1 cellular context compared by ENCODE assay signal in the genomic region with DNA sequence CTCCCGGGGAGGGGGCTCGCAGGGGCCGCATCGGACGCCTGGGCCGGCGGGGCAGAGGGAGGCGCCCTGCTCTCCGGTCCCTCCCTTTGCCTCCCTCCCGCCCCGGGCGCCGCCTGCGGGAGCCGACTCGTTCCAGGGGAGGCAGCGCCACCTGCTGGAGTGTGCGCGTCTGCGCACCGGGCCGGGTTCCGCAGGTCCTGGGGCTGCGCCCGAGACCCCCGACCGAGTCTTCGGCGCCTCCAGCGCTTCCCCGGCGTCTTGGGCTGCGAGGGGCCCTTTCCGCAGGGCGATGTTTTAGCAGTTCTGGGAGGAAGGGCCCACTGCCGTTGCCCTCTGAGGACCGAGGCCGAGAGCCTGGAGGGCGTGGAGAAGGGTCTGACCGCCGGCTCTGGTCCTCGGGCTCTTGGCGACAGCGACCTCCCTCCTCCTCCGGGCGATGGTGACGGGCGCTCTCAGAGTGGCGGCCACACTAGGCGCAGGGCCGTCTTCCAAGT.
TF ChIP-seq lines count a peak whose summit lies in the region.

No MANE protein-coding gene starts in this region.

TF ChIP-seq in HEK293, 187 proteins besides CTCF, POLR2A, EP300 and RAD21 (continued from another document and continues in another):
- TF ChIP-seq ZNF23 (tag by site-specific recombination; IDR thresholded peaks at IDR 0.05; ENCODE audit: borderline replicate concordance) (no peak), ZNF248 (tag by site-specific recombination; IDR thresholded peaks at IDR 0.05) (no peak), ZNF501 (tag by site-specific recombination; IDR thresholded peaks at IDR 0.05) (no peak; the same call in 1 of the 2 replicates), ZNF266 (tag by site-specific recombination; IDR thresholded peaks at IDR 0.05; ENCODE audit: low read depth) (no peak), TCF7L2 (IDR thresholded peaks at IDR 0.05; ENCODE audit: borderline replicate concordance, low read depth, low read length) (no peak), SALL2 (tag by site-specific recombination; IDR thresholded peaks at IDR 0.05; ENCODE audit: borderline replicate concordance) (no peak), ZNF157 (tag by site-specific recombination; IDR thresholded peaks at IDR 0.05) (no peak), MZF1 (tag by site-specific recombination; IDR thresholded peaks at IDR 0.05; ENCODE audit: borderline replicate concordance) (no peak), KLF7 (tag by site-specific recombination; IDR thresholded peaks at IDR 0.05; ENCODE audit: borderline replicate concordance) (peak; percentile 46; the same call in 1 of the 2 replicates), ZNF174 (tag by site-specific recombination; IDR thresholded peaks at IDR 0.05) (no peak), ZFP41 (tag by site-specific recombination; IDR thresholded peaks at IDR 0.05; ENCODE audit: borderline replicate concordance) (no peak), ZNF768 (tag by site-specific recombination; IDR thresholded peaks at IDR 0.05) (no peak), ZXDB (tag by site-specific recombination; IDR thresholded peaks at IDR 0.05) (no peak), ZNF776 (tag by site-specific recombination; IDR thresholded peaks at IDR 0.05; ENCODE audit: borderline replicate concordance) (no peak), ZNF701 (tag by site-specific recombination; IDR thresholded peaks at IDR 0.05) (no peak), ZSCAN23 (tag by site-specific recombination; IDR thresholded peaks at IDR 0.05) (no peak), ZNF624 (tag by site-specific recombination; IDR thresholded peaks at IDR 0.05) (no peak), ZNF341 (tag by site-specific recombination; IDR thresholded peaks at IDR 0.05; ENCODE audit: low read depth) (peak; percentile 68), ZBTB7A (tag by site-specific recombination; IDR thresholded peaks at IDR 0.05; ENCODE audit: low read depth) (no peak; the same call in 1 of the 2 replicates), ZNF555 (tag by site-specific recombination; conservative IDR thresholded peaks at IDR 0.05) (no peak), ZNF843 (tag by site-specific recombination; IDR thresholded peaks at IDR 0.05) (no peak), SP7 (tag by site-specific recombination; IDR thresholded peaks at IDR 0.05) (peak; percentile 51; the same call in 1 of the 2 replicates), ZNF600 (tag by site-specific recombination; IDR thresholded peaks at IDR 0.05) (peak; percentile 72), ZNF223 (tag by site-specific recombination; IDR thresholded peaks at IDR 0.05) (no peak), ZNF24 (tag by site-specific recombination; IDR thresholded peaks at IDR 0.05) (no peak), SCRT1 (tag by site-specific recombination; IDR thresholded peaks at IDR 0.05; ENCODE audit: borderline replicate concordance) (no peak), ZNF433 (tag by site-specific recombination; IDR thresholded peaks at IDR 0.05; ENCODE audit: low read depth) (no peak), FEZF1 (tag by site-specific recombination; IDR thresholded peaks at IDR 0.05) (no peak), KLF8 (tag by site-specific recombination; IDR thresholded peaks at IDR 0.05) (peak; percentile 85; the same call in 1 of the 2 replicates), ZNF169 (tag by site-specific recombination; IDR thresholded peaks at IDR 0.05) (no peak), ZNF560 (tag by site-specific recombination; IDR thresholded peaks at IDR 0.05; ENCODE audit: borderline replicate concordance) (no peak), SP3 (tag by site-specific recombination; IDR thresholded peaks at IDR 0.05) (peak; percentile 57)
- TF ChIP-seq, protein P1, sequence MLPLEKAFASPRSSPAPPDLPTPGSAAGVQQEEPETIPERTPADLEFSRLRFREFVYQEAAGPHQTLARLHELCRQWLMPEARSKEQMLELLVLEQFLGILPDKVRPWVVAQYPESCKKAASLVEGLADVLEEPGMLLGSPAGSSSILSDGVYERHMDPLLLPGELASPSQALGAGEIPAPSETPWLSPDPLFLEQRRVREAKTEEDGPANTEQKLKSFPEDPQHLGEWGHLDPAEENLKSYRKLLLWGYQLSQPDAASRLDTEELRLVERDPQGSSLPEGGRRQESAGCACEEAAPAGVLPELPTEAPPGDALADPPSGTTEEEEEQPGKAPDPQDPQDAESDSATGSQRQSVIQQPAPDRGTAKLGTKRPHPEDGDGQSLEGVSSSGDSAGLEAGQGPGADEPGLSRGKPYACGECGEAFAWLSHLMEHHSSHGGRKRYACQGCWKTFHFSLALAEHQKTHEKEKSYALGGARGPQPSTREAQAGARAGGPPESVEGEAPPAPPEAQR (tag by site-specific recombination; IDR thresholded peaks at IDR 0.05), result no peak
- TF ChIP-seq, protein P2, sequence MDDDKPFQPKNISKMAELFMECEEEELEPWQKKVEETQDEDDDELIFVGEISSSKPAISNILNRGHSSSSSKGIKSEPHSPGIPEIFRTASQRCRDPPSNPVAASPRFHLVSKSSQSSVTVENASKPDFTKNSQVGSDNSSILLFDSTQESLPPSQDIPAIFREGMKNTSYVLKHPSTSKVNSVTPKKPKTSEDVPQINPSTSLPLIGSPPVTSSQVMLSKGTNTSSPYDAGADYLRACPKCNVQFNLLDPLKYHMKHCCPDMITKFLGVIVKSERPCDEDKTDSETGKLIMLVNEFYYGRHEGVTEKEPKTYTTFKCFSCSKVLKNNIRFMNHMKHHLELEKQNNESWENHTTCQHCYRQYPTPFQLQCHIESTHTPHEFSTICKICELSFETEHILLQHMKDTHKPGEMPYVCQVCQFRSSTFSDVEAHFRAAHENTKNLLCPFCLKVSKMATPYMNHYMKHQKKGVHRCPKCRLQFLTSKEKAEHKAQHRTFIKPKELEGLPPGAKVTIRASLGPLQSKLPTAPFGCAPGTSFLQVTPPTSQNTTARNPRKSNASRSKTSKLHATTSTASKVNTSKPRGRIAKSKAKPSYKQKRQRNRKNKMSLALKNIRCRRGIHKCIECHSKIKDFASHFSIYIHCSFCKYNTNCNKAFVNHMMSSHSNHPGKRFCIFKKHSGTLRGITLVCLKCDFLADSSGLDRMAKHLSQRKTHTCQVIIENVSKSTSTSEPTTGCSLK (tag by site-specific recombination; IDR thresholded peaks at IDR 0.05), result no peak
- TF ChIP-seq, protein P3, sequence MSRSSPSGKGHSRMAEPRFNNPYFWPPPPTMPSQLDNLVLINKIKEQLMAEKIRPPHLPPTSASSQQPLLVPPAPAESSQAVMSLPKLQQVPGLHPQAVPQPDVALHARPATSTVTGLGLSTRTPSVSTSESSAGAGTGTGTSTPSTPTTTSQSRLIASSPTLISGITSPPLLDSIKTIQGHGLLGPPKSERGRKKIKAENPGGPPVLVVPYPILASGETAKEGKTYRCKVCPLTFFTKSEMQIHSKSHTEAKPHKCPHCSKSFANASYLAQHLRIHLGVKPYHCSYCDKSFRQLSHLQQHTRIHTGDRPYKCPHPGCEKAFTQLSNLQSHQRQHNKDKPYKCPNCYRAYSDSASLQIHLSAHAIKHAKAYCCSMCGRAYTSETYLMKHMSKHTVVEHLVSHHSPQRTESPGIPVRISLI (tag by site-specific recombination; IDR thresholded peaks at IDR 0.05), result no peak
- TF ChIP-seq, protein P4, sequence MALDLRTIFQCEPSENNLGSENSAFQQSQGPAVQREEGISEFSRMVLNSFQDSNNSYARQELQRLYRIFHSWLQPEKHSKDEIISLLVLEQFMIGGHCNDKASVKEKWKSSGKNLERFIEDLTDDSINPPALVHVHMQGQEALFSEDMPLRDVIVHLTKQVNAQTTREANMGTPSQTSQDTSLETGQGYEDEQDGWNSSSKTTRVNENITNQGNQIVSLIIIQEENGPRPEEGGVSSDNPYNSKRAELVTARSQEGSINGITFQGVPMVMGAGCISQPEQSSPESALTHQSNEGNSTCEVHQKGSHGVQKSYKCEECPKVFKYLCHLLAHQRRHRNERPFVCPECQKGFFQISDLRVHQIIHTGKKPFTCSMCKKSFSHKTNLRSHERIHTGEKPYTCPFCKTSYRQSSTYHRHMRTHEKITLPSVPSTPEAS (tag by site-specific recombination; IDR thresholded peaks at IDR 0.05), result no peak
- TF ChIP-seq, protein P5, sequence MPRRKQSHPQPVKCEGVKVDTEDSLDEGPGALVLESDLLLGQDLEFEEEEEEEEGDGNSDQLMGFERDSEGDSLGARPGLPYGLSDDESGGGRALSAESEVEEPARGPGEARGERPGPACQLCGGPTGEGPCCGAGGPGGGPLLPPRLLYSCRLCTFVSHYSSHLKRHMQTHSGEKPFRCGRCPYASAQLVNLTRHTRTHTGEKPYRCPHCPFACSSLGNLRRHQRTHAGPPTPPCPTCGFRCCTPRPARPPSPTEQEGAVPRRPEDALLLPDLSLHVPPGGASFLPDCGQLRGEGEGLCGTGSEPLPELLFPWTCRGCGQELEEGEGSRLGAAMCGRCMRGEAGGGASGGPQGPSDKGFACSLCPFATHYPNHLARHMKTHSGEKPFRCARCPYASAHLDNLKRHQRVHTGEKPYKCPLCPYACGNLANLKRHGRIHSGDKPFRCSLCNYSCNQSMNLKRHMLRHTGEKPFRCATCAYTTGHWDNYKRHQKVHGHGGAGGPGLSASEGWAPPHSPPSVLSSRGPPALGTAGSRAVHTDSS (tag by site-specific recombination; IDR thresholded peaks at IDR 0.05), result no peak
- TF ChIP-seq, protein P6, sequence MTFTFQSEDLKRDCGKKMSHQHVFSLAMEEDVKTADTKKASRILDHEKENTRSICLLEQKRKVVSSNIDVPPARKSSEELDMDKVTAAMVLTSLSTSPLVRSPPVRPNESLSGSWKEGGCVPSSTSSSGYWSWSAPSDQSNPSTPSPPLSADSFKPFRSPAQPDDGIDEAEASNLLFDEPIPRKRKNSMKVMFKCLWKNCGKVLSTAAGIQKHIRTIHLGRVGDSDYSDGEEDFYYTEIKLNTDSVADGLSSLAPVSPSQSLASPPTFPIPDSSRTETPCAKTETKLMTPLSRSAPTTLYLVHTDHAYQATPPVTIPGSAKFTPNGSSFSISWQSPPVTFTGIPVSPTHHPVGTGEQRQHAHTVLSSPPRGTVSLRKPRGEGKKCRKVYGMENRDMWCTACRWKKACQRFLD (tag by site-specific recombination; IDR thresholded peaks at IDR 0.05), result no peak
- TF ChIP-seq, protein P7, sequence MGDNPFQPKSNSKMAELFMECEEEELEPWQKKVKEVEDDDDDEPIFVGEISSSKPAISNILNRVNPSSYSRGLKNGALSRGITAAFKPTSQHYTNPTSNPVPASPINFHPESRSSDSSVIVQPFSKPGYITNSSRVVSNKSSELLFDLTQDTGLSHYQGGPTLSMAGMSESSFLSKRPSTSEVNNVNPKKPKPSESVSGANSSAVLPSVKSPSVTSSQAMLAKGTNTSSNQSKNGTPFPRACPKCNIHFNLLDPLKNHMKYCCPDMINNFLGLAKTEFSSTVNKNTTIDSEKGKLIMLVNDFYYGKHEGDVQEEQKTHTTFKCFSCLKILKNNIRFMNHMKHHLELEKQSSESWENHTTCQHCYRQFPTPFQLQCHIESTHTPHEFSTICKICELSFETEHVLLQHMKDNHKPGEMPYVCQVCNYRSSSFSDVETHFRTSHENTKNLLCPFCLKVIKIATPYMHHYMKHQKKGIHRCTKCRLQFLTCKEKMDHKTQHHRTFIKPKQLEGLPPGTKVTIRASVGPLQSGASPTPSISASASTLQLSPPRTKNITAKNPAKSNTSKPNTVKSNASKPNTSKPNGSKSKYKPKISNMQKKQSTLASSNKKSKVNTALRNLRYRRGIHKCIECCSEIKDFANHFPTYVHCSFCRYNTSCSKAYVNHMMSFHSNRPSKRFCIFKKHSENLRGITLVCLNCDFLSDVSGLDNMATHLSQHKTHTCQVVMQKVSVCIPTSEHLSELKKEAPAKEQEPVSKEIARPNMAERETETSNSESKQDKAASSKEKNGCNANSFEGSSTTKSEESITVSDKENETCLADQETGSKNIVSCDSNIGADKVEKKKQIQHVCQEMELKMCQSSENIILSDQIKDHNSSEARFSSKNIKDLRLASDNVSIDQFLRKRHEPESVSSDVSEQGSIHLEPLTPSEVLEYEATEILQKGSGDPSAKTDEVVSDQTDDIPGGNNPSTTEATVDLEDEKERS (tag by site-specific recombination; IDR thresholded peaks at IDR 0.05), result no peak
- TF ChIP-seq, protein P8, sequence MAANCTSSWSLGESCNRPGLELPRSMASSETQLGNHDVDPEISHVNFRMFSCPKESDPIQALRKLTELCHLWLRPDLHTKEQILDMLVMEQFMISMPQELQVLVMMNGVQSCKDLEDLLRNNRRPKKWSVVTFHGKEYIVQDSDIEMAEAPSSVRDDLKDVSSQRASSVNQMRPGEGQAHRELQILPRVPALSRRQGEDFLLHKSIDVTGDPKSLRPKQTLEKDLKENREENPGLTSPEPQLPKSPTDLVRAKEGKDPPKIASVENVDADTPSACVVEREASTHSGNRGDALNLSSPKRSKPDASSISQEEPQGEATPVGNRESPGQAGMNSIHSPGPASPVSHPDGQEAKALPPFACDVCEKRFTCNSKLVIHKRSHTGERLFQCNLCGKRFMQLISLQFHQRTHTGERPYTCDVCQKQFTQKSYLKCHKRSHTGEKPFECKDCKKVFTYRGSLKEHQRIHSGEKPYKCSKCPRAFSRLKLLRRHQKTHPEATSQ (tag by site-specific recombination; IDR thresholded peaks at IDR 0.05), result no peak
- TF ChIP-seq, protein P9, sequence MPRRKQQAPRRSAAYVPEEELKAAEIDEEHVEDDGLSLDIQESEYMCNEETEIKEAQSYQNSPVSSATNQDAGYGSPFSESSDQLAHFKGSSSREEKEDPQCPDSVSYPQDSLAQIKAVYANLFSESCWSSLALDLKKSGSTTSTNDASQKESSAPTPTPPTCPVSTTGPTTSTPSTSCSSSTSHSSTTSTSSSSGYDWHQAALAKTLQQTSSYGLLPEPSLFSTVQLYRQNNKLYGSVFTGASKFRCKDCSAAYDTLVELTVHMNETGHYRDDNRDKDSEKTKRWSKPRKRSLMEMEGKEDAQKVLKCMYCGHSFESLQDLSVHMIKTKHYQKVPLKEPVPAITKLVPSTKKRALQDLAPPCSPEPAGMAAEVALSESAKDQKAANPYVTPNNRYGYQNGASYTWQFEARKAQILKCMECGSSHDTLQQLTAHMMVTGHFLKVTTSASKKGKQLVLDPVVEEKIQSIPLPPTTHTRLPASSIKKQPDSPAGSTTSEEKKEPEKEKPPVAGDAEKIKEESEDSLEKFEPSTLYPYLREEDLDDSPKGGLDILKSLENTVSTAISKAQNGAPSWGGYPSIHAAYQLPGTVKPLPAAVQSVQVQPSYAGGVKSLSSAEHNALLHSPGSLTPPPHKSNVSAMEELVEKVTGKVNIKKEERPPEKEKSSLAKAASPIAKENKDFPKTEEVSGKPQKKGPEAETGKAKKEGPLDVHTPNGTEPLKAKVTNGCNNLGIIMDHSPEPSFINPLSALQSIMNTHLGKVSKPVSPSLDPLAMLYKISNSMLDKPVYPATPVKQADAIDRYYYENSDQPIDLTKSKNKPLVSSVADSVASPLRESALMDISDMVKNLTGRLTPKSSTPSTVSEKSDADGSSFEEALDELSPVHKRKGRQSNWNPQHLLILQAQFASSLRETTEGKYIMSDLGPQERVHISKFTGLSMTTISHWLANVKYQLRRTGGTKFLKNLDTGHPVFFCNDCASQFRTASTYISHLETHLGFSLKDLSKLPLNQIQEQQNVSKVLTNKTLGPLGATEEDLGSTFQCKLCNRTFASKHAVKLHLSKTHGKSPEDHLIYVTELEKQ (tag by site-specific recombination; IDR thresholded peaks at IDR 0.05; ENCODE audit: borderline replicate concordance), result no peak
- TF ChIP-seq, protein P10, sequence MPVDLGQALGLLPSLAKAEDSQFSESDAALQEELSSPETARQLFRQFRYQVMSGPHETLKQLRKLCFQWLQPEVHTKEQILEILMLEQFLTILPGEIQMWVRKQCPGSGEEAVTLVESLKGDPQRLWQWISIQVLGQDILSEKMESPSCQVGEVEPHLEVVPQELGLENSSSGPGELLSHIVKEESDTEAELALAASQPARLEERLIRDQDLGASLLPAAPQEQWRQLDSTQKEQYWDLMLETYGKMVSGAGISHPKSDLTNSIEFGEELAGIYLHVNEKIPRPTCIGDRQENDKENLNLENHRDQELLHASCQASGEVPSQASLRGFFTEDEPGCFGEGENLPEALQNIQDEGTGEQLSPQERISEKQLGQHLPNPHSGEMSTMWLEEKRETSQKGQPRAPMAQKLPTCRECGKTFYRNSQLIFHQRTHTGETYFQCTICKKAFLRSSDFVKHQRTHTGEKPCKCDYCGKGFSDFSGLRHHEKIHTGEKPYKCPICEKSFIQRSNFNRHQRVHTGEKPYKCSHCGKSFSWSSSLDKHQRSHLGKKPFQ (tag by site-specific recombination; IDR thresholded peaks at IDR 0.05), result no peak
